ENCODE assay signal across 28 cellular contexts in genomic region chr1:55522982-55523381, GRCh38.
"Had no signal": no experiment of that assay in that cellular context is flagged by ENCODE, and none has a peak within 500 bp of the region (broad histone marks: within the 10 kb centered on the region; RNA-seq: fewer than 3 reads in every experiment).

No MANE protein-coding gene starts in this region.

- H3K27ac ChIP-seq: PC-9, RWPE1, SJCRH30, SK-N-MC had no signal

- H3K36me3 ChIP-seq: SJCRH30 had no signal

- H2AFZ ChIP-seq: PC-9 had no signal

- DNase-seq: Karpas-422, MM.1S, MV-4-11, NCI-H1092, NCI-H1105, NCI-H1417 treated with DMSO at 0.1 percent for 48 hours, NCI-H1436 treated with DMSO at 0.1 percent for 48 hours, NCI-H1694 treated with DMSO at 0.1 percent for 48 hours, NCI-H187 treated with DMSO at 0.1 percent for 48 hours, NCI-H2029, NCI-H2081, NCI-H2171 treated with DMSO at 0.1 percent for 48 hours, NCI-H2227 treated with DMSO at 0.1 percent for 48 hours, NCI-H345, NCI-H446, NCI-H510A treated with DMSO at 0.1 percent for 48 hours, NCI-H524 treated with DMSO at 0.1 percent for 48 hours, NCI-H526 treated with DMSO at 0.1 percent for 48 hours, NCI-H774, PC-9, SHP77, SIG-M5, SJCRH30 had no signal

- H3K4me3 ChIP-seq: PC-9, SJCRH30, SK-N-MC had no signal

- H3K9me3 ChIP-seq: SJCRH30 had no signal

- H3K4me1 ChIP-seq: SJCRH30 had no signal

- H3K4me2 ChIP-seq: PC-9 had no signal

- ATAC-seq: Panc1, Right ventricle myocardium inferior, SK-N-SH treated with all-trans-retinoic acid at 6 μM for 48 hours had no signal
